ENCODE assay signal across 2 cellular contexts in genomic region chr20:23649830-23650417, GRCh38.
TF ChIP-seq lines count a peak whose summit lies in the region.

No MANE protein-coding gene starts in this region.

TF ChIP-seq in HepG2, 621 proteins besides CTCF, POLR2A, EP300 and RAD21 (continues in another document):
- TF ChIP-seq ZNF281 (CRISPR knock-in tag; IDR thresholded peaks at IDR 0.05; ENCODE audit: borderline replicate concordance) (no peak), NR2F6 (IDR thresholded peaks at IDR 0.05) (0 out of 2 replicates have a peak, but pooled peaks have one; percentile 27), NR2F6 (CRISPR knock-in tag; IDR thresholded peaks at IDR 0.05) (no peak), AGO1 (IDR thresholded peaks at IDR 0.05; ENCODE audit: low read depth, low read length, poor library complexity, severe bottlenecking) (no peak), IRX3 (CRISPR knock-in tag; IDR thresholded peaks at IDR 0.05; ENCODE audit: borderline replicate concordance, low read depth) (no peak), ZNF781 (CRISPR knock-in tag; IDR thresholded peaks at IDR 0.05; ENCODE audit: borderline replicate concordance, not compliant biosample characterization) (no peak), NR2F2 (IDR thresholded peaks at IDR 0.05; ENCODE audit: borderline replicate concordance, low read depth) (0 out of 2 replicates have a peak, but pooled peaks have one; percentile 18), ZC3H13 (CRISPR knock-in tag; IDR thresholded peaks at IDR 0.05) (no peak), MBNL3 (CRISPR knock-in tag; conservative IDR thresholded peaks at IDR 0.05) (no peak), ZNF562 (CRISPR knock-in tag; IDR thresholded peaks at IDR 0.05; ENCODE audit: borderline replicate concordance) (no peak), SMAD3 (CRISPR knock-in tag; IDR thresholded peaks at IDR 0.05) (0 out of 2 replicates have a peak, but pooled peaks have one; percentile 51), ZNF235 (CRISPR knock-in tag; IDR thresholded peaks at IDR 0.05; ENCODE audit: borderline replicate concordance) (no peak), SRSF9 (IDR thresholded peaks at IDR 0.05; ENCODE audit: borderline replicate concordance, insufficient read depth, low read depth, low read length, poor library complexity, severe bottlenecking) (no peak), HDAC2 (CRISPR knock-in tag; IDR thresholded peaks at IDR 0.05) (peak; percentile 66; the same call in 1 of the 2 replicates), HMG20A (CRISPR knock-in tag; IDR thresholded peaks at IDR 0.05; ENCODE audit: borderline replicate concordance) (peak; percentile 68), MED1 (CRISPR knock-in tag; IDR thresholded peaks at IDR 0.05) (peak; percentile 46; the same call in 1 of the 2 replicates), TRAFD1 (CRISPR knock-in tag; IDR thresholded peaks at IDR 0.05; ENCODE audit: borderline replicate concordance) (0 out of 2 replicates have a peak, but pooled peaks have one; percentile 34), ZNF678 (CRISPR knock-in tag; IDR thresholded peaks at IDR 0.05) (no peak), NCOR1 (IDR thresholded peaks at IDR 0.05; ENCODE audit: borderline replicate concordance, low read length) (peak; percentile 70; the same call in 1 of the 2 replicates), KLF13 (CRISPR knock-in tag; IDR thresholded peaks at IDR 0.05) (no peak), TEAD2 (CRISPR knock-in tag; IDR thresholded peaks at IDR 0.05) (no peak), ZFY (CRISPR knock-in tag; IDR thresholded peaks at IDR 0.05) (no peak)
- TF ChIP-seq, protein P1, sequence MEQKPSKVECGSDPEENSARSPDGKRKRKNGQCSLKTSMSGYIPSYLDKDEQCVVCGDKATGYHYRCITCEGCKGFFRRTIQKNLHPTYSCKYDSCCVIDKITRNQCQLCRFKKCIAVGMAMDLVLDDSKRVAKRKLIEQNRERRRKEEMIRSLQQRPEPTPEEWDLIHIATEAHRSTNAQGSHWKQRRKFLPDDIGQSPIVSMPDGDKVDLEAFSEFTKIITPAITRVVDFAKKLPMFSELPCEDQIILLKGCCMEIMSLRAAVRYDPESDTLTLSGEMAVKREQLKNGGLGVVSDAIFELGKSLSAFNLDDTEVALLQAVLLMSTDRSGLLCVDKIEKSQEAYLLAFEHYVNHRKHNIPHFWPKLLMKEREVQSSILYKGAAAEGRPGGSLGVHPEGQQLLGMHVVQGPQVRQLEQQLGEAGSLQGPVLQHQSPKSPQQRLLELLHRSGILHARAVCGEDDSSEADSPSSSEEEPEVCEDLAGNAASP (CRISPR knock-in tag; IDR thresholded peaks at IDR 0.05; ENCODE audit: borderline replicate concordance): peak; percentile 64; the same call in 1 of the 2 replicates
- TF ChIP-seq, protein P2, sequence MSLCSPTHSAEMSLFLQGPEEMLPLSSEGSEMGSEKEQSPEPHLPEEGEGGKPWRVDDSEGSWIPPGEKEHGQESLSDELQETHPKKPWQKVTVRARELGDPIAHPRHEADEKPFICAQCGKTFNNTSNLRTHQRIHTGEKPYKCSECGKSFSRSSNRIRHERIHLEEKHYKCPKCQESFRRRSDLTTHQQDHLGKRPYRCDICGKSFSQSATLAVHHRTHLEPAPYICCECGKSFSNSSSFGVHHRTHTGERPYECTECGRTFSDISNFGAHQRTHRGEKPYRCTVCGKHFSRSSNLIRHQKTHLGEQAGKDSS (CRISPR knock-in tag; IDR thresholded peaks at IDR 0.05; ENCODE audit: borderline replicate concordance, low read depth): no peak

TF ChIP-seq in WTC11, 78 proteins besides CTCF, POLR2A, EP300 and RAD21:
- TF ChIP-seq ZNF423 (CRISPR knock-in tag; IDR thresholded peaks at IDR 0.05) (no peak), SMAD4 (CRISPR knock-in tag; IDR thresholded peaks at IDR 0.05) (no peak), GABPB1 (CRISPR knock-in tag; IDR thresholded peaks at IDR 0.05) (peak; percentile 85), MXD4 (CRISPR knock-in tag; IDR thresholded peaks at IDR 0.05; ENCODE audit: borderline replicate concordance) (no peak), ATF3 (CRISPR knock-in tag; conservative IDR thresholded peaks at IDR 0.05) (no peak)
- TF ChIP-seq, protein P3, sequence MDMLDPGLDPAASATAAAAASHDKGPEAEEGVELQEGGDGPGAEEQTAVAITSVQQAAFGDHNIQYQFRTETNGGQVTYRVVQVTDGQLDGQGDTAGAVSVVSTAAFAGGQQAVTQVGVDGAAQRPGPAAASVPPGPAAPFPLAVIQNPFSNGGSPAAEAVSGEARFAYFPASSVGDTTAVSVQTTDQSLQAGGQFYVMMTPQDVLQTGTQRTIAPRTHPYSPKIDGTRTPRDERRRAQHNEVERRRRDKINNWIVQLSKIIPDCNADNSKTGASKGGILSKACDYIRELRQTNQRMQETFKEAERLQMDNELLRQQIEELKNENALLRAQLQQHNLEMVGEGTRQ (CRISPR knock-in tag; IDR thresholded peaks at IDR 0.05): no peak
TF ChIP-seq in WTC11: peak in this region for 1.
